ENCODE assay signal across 1 cellular context in genomic region chr18:74574916-74575315, GRCh38.
TF ChIP-seq lines count a peak whose summit lies in the region.

No MANE protein-coding gene starts in this region.

TF ChIP-seq in K562, 482 proteins besides CTCF, POLR2A, EP300 and RAD21:
- TF ChIP-seq ZNF398 (CRISPR knock-in tag; IDR thresholded peaks at IDR 0.05) (no peak), ZNF512 (tag; IDR thresholded peaks at IDR 0.05) (peak; percentile 95)
